ENCODE assay signal across 10 cellular contexts in the genomic region with DNA sequence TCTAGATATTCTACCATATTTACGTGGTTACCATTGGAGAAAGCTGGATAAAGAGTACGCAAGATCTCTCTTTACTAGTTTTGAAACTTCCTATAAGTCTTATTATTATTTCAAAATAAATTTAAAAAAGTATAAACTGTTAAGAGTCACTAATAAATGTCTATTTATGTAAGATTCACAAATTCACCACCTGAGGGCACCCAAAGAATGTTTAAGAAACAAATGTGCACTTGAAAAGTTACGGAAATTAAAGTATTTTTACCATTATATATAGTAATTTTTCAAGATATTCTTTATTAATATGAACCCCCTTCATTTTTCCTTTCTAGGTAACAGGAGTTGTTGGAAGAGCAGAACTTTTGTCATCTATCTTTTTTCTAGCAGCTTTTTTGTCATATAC. TPM values are rescaled to one million over a fixed set of nuclear protein-coding genes. Genes with fewer than 3 reads are reported as not detected.
DNase-seq lines count a peak whose midpoint lies in the region; ATAC-seq, FAIRE-seq and TF ChIP-seq lines count a peak whose summit lies in the region.
"Had no signal": no experiment of that assay in that cellular context is flagged by ENCODE, and none has a peak within 500 bp of the region (broad histone marks: within the 10 kb centered on the region; RNA-seq: fewer than 3 reads in every experiment).

No MANE protein-coding gene starts in this region.

- WGBS in lower leg skin, 2 donors: 73 to 82% methylated on average over 3 of the region's 3 CpGs

- peak; percentile 96 for FAIRE-seq in endometrium (lab: Jason Lieb, UNC)

- ATAC-seq in HG03354 (IDR thresholded peaks at IDR 0.05; ENCODE audit: poor library complexity, severe bottlenecking, unreplicated experiment): no peak

- TF ChIP-seq POLR2A in lower leg skin (IDR thresholded peaks at IDR 0.05): no peak

- DNase-seq in NCI-H2227 (lab: John Stamatoyannopoulos, UW; ENCODE audit: unreplicated experiment) (peak; percentile 11), NCI-H2227 treated with DMSO at 0.1 percent for 48 hours (lab: John Stamatoyannopoulos, UW) (no peak), NCI-H526 treated with DMSO at 0.1 percent for 48 hours (lab: John Stamatoyannopoulos, UW) (peak; percentile 35), retinal pigment epithelial cell (ENCODE audit: low read depth) (no peak), lower leg skin (ENCODE audit: low spot score in 2 of 2) (no peak), inferior parietal cortex (ENCODE audit: extremely low spot score) (no peak)
- DNase-seq: CD4-positive, alpha-beta memory T cell; MV-4-11 had no signal

- no peak overlapping the region for H3K4me3 ChIP-seq in retinal pigment epithelial cell (ENCODE audit: low read length)
- H3K4me3 ChIP-seq in lower leg skin (ENCODE audit: low read depth, poor library complexity, severe bottlenecking): no peak overlapping the region

- intact Hi-C loops in lower leg skin (cut with DNase I; ENCODE audit: low total_unique reads): no loop called here

- TF ChIP-seq CTCF in retinal pigment epithelial cell (conservative IDR thresholded peaks at IDR 0.05; ENCODE audit: low read depth, low read length) (peak; percentile 33), lower leg skin (IDR thresholded peaks at IDR 0.05) (no peak)

RNA-seq across cellular contexts. Expression of gene TMTC3, which starts 11.9 kb away (rescaled TPM):
- total RNA-seq in lower leg skin: 10 to 100 TPM; 29.8 to 45.2 (median 33.2) TPM

RNA-seq across cellular contexts. Expression of gene CEP290, which starts 12.1 kb away (rescaled TPM):
- 1 to 10 TPM; 3.0 to 5.8 (median 3.7) TPM for total RNA-seq in lower leg skin

Comparison
In these comparisons a context has a peak if more than half of its experiments do, and no peak if none do; other contexts are left out.
1. DNase-seq: peak in NCI-H2227 (single experiment) and NCI-H526 treated with DMSO at 0.1 percent for 48 hours (single experiment); none in NCI-H2227 treated with DMSO at 0.1 percent for 48 hours (single experiment), retinal pigment epithelial cell (single experiment), lower leg skin (0 of 2) and inferior parietal cortex (single experiment).